ENCODE assay signal across 8 cellular contexts in the genomic region with DNA sequence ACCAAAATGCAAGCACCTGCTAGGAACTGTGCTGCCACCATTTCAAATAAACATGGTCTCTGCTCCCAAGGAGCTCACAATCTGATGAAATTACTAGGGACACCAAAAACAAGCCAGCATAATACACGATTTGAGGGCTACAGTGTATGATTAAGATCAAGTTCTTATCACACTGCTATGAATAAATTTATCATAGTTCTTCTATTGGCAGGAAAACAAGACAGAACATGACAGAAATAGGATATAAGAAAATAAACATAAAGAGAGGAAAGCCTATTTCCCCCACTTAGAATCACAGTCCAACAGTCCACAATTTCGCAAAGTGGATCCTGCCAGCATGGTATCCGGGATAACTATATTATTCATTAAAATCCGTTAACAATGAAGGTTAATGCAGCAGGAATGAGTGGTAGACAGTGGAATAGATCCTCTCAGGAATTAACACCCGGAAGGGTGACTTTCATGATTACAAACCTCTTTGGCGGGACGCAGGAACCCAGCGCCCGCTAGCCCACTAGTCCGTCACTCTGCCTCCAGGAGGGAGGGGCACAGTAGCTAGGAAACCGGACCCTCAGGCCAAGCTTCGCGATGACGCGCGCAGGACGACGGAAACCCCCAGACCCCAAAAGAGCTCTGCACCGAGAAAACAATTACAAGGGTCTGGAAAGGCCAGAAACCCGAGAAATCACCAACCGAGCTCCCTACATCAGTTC. TPM values are rescaled to one million over a fixed set of nuclear protein-coding genes. Genes with fewer than 3 reads are reported as not detected.
DNase-seq lines count a peak whose midpoint lies in the region; ATAC-seq and TF ChIP-seq lines count a peak whose summit lies in the region.

No MANE protein-coding gene starts in this region.

- H3K27me3 ChIP-seq in CD8-positive, alpha-beta memory T cell (ENCODE audit: insufficient read depth, low read length, poor library complexity, severe bottlenecking): no peaks in the 10 kb centered on the region
- H3K27me3 ChIP-seq in endocrine pancreas (ENCODE audit: control insufficient read depth, insufficient read depth, low read length): no peaks in the 10 kb centered on the region
- H3K27me3 ChIP-seq in mononuclear cell (ENCODE audit: insufficient read depth, low read length): no peaks in the 10 kb centered on the region
- H3K27me3 ChIP-seq in uterus: no peaks in the 10 kb centered on the region

- H3K9me3 Mint-ChIP-seq in CD8-positive, alpha-beta memory T cell: peaks cover 0 to 2% (median 0%) of the 10 kb centered on the region in 5 donors

- TF ChIP-seq CTCF in RWPE1 (conservative IDR thresholded peaks at IDR 0.05; ENCODE audit: low read depth) (no peak), uterus (IDR thresholded peaks at IDR 0.05) (no peak)

- peak overlapping the region; percentile 77 to 99 (median 94) for H3K27ac Mint-ChIP-seq in CD8-positive, alpha-beta memory T cell

- no peaks in the 10 kb centered on the region for H3K9me3 ChIP-seq in CD8-positive, alpha-beta memory T cell (ENCODE audit: low read length)
- no peaks in the 10 kb centered on the region for H3K9me3 ChIP-seq in endocrine pancreas (ENCODE audit: control insufficient read depth, low read length)
- H3K9me3 ChIP-seq in mononuclear cell (ENCODE audit: low read depth, low read length): no peaks in the 10 kb centered on the region
- H3K9me3 ChIP-seq in uterus: no peaks in the 10 kb centered on the region

- CTCF ChIA-PET in CD8-positive, alpha-beta memory T cell (lab: Charles Lee): interaction anchor here (0.9 to 2.1 kb wide), 9 partner anchors 17 to 1322 kb away, joined by 3 to 24 read pairs (median 5); a partner anchor contains a TSS
- CTCF ChIA-PET in RWPE1 (lab: Yijun Ruan, JAX): interaction anchor here (1.2 kb wide), 1 partner anchor 46 kb away, joined by 3 read pairs; a partner anchor contains a TSS

- POLR2A ChIA-PET in CD8-positive, alpha-beta memory T cell (lab: Charles Lee): interaction anchor here (0.9 to 1.6 kb wide), 9 partner anchors 47 to 1416 kb away, joined by 3 to 19 read pairs (median 3); a partner anchor contains a TSS
- POLR2A ChIA-PET in RWPE1 (lab: Yijun Ruan, JAX; ENCODE audit: low non-redundant PET): interaction anchor here (0.6 kb wide), 1 partner anchor 16 kb away, joined by 3 read pairs; no protein-coding TSS in a partner anchor

- H3K4me3 Mint-ChIP-seq in CD8-positive, alpha-beta memory T cell: peak overlapping the region; percentile 90 to 98 (median 95)

- no peak for TF ChIP-seq POLR2A in uterus (IDR thresholded peaks at IDR 0.05)

- H3K4me1 ChIP-seq in CD8-positive, alpha-beta memory T cell (ENCODE audit: insufficient read depth, low read length): peaks cover 27% of the 10 kb centered on the region
- H3K4me1 ChIP-seq in endocrine pancreas (ENCODE audit: control insufficient read depth, insufficient read depth, low read length) (peaks cover 11% of the 10 kb centered on the region), mononuclear cell (ENCODE audit: insufficient read depth, low read length) (peaks cover 18% of the 10 kb centered on the region), uterus (no peaks in the 10 kb centered on the region)

- H3K36me3 ChIP-seq in CD8-positive, alpha-beta memory T cell (ENCODE audit: insufficient read depth, low read length): no peaks in the 10 kb centered on the region
- H3K36me3 ChIP-seq in endocrine pancreas (ENCODE audit: control insufficient read depth, insufficient read depth, low read length) (no peaks in the 10 kb centered on the region), uterus (no peaks in the 10 kb centered on the region)

- intact Hi-C loops in uterus (cut with DNase I; ENCODE audit: low total_unique reads): no loop called here

- peak overlapping the region; percentile 90 for H3K4me3 ChIP-seq in CD8-positive, alpha-beta memory T cell (ENCODE audit: low read length)
- H3K4me3 ChIP-seq in endocrine pancreas (ENCODE audit: control insufficient read depth, insufficient read depth, low read length) (peak overlapping the region; percentile 86), mononuclear cell (ENCODE audit: low read length) (peak overlapping the region; percentile 81), uterus (peak overlapping the region; percentile 83 to 95)

- H3K9ac ChIP-seq in endocrine pancreas (ENCODE audit: control insufficient read depth, insufficient read depth, low read length): peak overlapping the region; percentile 55

- H3K36me3 Mint-ChIP-seq in CD8-positive, alpha-beta memory T cell: peaks cover 4 to 33% (median 6%) of the 10 kb centered on the region in 3 donors

- H3K4me1 Mint-ChIP-seq in CD8-positive, alpha-beta memory T cell: peaks cover 35 to 70% (median 68%) of the 10 kb centered on the region in 3 donors

- H3K27me3 Mint-ChIP-seq in CD8-positive, alpha-beta memory T cell: no peaks in the 10 kb centered on the region

- ATAC-seq in GM19324 (IDR thresholded peaks at IDR 0.05; ENCODE audit: low FRiP score, unreplicated experiment): peak; percentile 26
- ATAC-seq in HG03196 (IDR thresholded peaks at IDR 0.05; ENCODE audit: unreplicated experiment): peak; percentile 37

- DNase-seq in CD8-positive, alpha-beta memory T cell: no peak
- DNase-seq in RWPE1 (ENCODE audit: low spot score): peak; percentile 44
- DNase-seq in uterus: no peak
- DNase-seq in HT-29 (ENCODE audit: low spot score): no peak

- H3K27ac ChIP-seq in CD8-positive, alpha-beta memory T cell (ENCODE audit: low read depth, low read length): peak overlapping the region; percentile 85
- H3K27ac ChIP-seq in RWPE1 (peak overlapping the region; percentile 89), uterus (peak overlapping the region; percentile 79 to 87)

RNA-seq across cellular contexts. Expression of a gene that starts 0.7 kb away (rescaled TPM):
- total RNA-seq in CD8-positive, alpha-beta memory T cell: 10 to 100 TPM; 23.4 to 25.3 TPM
- 28.2 TPM for polyA plus RNA-seq in CD8-positive, alpha-beta memory T cell
- total RNA-seq in mononuclear cell: 42.2 TPM
- total RNA-seq in uterus: 10 to 100 TPM; 36.9 to 48.8 (median 42.5) TPM
- 7.6 and 9.5 TPM in 2 replicates for total RNA-seq in HT-29 (2014; rRNA removed; shearing (Covaris generic))

RNA-seq across cellular contexts. Expression of a gene that starts 0.8 kb away (rescaled TPM):
- 10 to 100 TPM in 1 of 2 experiments, 1 to 10 TPM in 1; 9.7 to 10.4 TPM for total RNA-seq in CD8-positive, alpha-beta memory T cell
- polyA plus RNA-seq in CD8-positive, alpha-beta memory T cell: 2.5 TPM
- 3.4 TPM for total RNA-seq in mononuclear cell
- total RNA-seq in uterus: 10 to 100 TPM in 2 of 4 donors, 1 to 10 TPM in 2; 2.4 to 27.7 (median 7.5) TPM
- 4.5 and 5.1 TPM in 2 replicates for total RNA-seq in HT-29 (2014; rRNA removed; shearing (Covaris generic))

RNA-seq across cellular contexts. Expression of a gene that starts 46.1 kb away (rescaled TPM):
- total RNA-seq in CD8-positive, alpha-beta memory T cell: 10 to 100 TPM; 15.6 to 15.9 TPM
- polyA plus RNA-seq in CD8-positive, alpha-beta memory T cell: 11.1 TPM
- total RNA-seq in mononuclear cell (48.2 TPM), uterus (10 to 100 TPM in 3 of 4 donors, 1 to 10 TPM in 1; 8.2 to 35.9 (median 19.8) TPM)
- total RNA-seq in HT-29 (2014; rRNA removed; shearing (Covaris generic)): 4.8 and 5.2 TPM in 2 replicates
